In the genomic region with DNA sequence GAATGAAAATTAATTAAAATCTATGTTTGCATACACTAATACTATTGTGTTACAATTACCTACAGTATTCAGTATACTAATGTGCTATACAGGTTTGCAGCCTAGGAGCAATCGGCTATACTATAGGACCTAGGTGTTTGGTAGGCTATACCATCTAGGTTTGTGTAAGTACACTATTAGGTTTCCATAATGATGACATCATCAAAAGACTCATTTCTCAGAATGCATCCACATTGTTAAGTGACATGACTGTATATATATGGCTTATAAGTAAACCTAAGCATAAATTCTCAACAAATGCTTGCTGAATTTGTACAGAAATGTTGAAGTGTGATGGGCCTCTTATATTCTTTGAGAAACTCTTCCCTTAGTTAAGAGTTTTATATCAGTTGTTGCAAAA, we compare ENCODE assay signal across 24 cellular contexts.
DNase-seq lines count a peak whose midpoint lies in the region; ATAC-seq, FAIRE-seq and TF ChIP-seq lines count a peak whose summit lies in the region.
"Had no signal": no experiment of that assay in that cellular context is flagged by ENCODE, and none has a peak within 500 bp of the region (broad histone marks: within the 10 kb centered on the region; RNA-seq: fewer than 3 reads in every experiment).

No MANE protein-coding gene starts in this region.

- no peaks in the 10 kb centered on the region for H3K4me1 ChIP-seq in HepG2 (ENCODE audit: insufficient read depth, low read length)
- H3K4me1 ChIP-seq in right lobe of liver = no peaks in the 10 kb centered on the region
- H3K4me1 ChIP-seq in IMR-90 (ENCODE audit: control insufficient read depth, insufficient read depth, low read length) = no peaks in the 10 kb centered on the region
- H3K4me1 ChIP-seq in K562 (replicated peaks in 1 of 2; ENCODE audit: control insufficient read depth in 2 of 2, insufficient read depth in 2 of 2, low read length in 2 of 2) = no peaks in the 10 kb centered on the region
- H3K4me1 ChIP-seq: BE2C, BLaER1 had no signal

- POLR2A ChIA-PET in HepG2 (lab: Yijun Ruan, JAX) = no interaction called here
- POLR2A ChIA-PET in IMR-90 (lab: Charles Lee; ENCODE audit: unreplicated experiment) = no interaction called here
- POLR2A ChIA-PET in K562 (lab: Yijun Ruan, JAX) = no interaction called here

- no peak overlapping the region for H2BK5ac ChIP-seq in IMR-90 (ENCODE audit: low read depth, low read length, poor library complexity, severe bottlenecking)

- TF ChIP-seq CTCF in HepG2 (CRISPR knock-in tag; IDR thresholded peaks at IDR 0.05) (no peak), right lobe of liver (IDR thresholded peaks at IDR 0.05) (no peak), IMR-90 (conservative IDR thresholded peaks at IDR 0.05; ENCODE audit: low read depth, low read length) (no peak), K562 (IDR thresholded peaks at IDR 0.05 in 2 of 3, conservative IDR thresholded peaks at IDR 0.05 in 1 of 3; ENCODE audit: insufficient read depth in 2 of 3, low read depth in 1 of 3, low read length in 3 of 3) (no peak)

- no peak overlapping the region for H4K91ac ChIP-seq in IMR-90 (ENCODE audit: insufficient read depth, low read depth, low read length)

- H4K5ac ChIP-seq in IMR-90 (ENCODE audit: low read depth, low read length) = no peak overlapping the region

- H2AFZ ChIP-seq in HepG2 (ENCODE audit: low read length) (no peak overlapping the region), IMR-90 (replicated peaks; ENCODE audit: low read length, poor library complexity) (no peak overlapping the region), K562 (ENCODE audit: low read depth, low read length) (no peak overlapping the region)

- H3K4me2 ChIP-seq in HepG2 (ENCODE audit: low read depth, low read length) (no peak overlapping the region), IMR-90 (ENCODE audit: low read depth, low read length) (no peak overlapping the region), K562 (ENCODE audit: insufficient read depth, low read length) (no peak overlapping the region)
- H3K4me2 ChIP-seq: BLaER1 had no signal

- H3K56ac ChIP-seq in IMR-90 (ENCODE audit: extremely low read depth, insufficient read depth, low read length) = no peak overlapping the region

- intact Hi-C loops in HepG2 (cut with micrococcal nuclease; ENCODE audit: unreplicated experiment) = no loop called here
- intact Hi-C loops in right lobe of liver (cut with DNase I) = no loop called here
- intact Hi-C loops in IMR-90 (cut with micrococcal nuclease) = no loop called here
- intact Hi-C loops in K562 (cut with micrococcal nuclease) = no loop called here

- no peak overlapping the region for H3K23ac ChIP-seq in IMR-90 (ENCODE audit: low read depth, low read length)

- no peak overlapping the region for H2AK5ac ChIP-seq in IMR-90 (ENCODE audit: low read depth, low read length)

- H3K4me3 ChIP-seq in HepG2 (replicated peaks in 1 of 3; ENCODE audit: insufficient read depth in 1 of 3, low read depth in 2 of 3, low read length in 3 of 3) = no peak overlapping the region
- H3K4me3 ChIP-seq in right lobe of liver = no peak overlapping the region
- no peak overlapping the region for H3K4me3 ChIP-seq in IMR-90 (ENCODE audit: insufficient read depth, low read depth, low read length)
- no peak overlapping the region for H3K4me3 ChIP-seq in K562
- no peak overlapping the region for H3K4me3 ChIP-seq in H7 (ENCODE audit: insufficient read depth, low read depth, low read length)
- H3K4me3 ChIP-seq: BLaER1 had no signal

- H3K36me3 ChIP-seq in HepG2 (replicated peaks in 1 of 2; ENCODE audit: control insufficient read depth in 1 of 2, insufficient read depth in 2 of 2, low read length in 2 of 2) = no peaks in the 10 kb centered on the region
- no peaks in the 10 kb centered on the region for H3K36me3 ChIP-seq in right lobe of liver
- H3K36me3 ChIP-seq in IMR-90 (ENCODE audit: control insufficient read depth, insufficient read depth, low read length) = no peaks in the 10 kb centered on the region
- no peaks in the 10 kb centered on the region for H3K36me3 ChIP-seq in K562 (ENCODE audit: control insufficient read depth, insufficient read depth, low read length)
- no peaks in the 10 kb centered on the region for H3K36me3 ChIP-seq in H7 (replicated peaks; ENCODE audit: control insufficient read depth, insufficient read depth, low read length)
- H3K36me3 ChIP-seq: BE2C, BLaER1 had no signal

- H2AK9ac ChIP-seq in IMR-90 (replicated peaks; ENCODE audit: low read depth, low read length, poor library complexity) = no peak overlapping the region

- dilution Hi-C loops in IMR-90 (cut with HindIII; ENCODE audit: low sequenced_read_pairs, unreplicated experiment) = no loop called here

- peaks cover 53% of the 10 kb centered on the region for H3K9me3 ChIP-seq in HepG2 (ENCODE audit: low read length)
- no peaks in the 10 kb centered on the region for H3K9me3 ChIP-seq in right lobe of liver
- H3K9me3 ChIP-seq in IMR-90 (ENCODE audit: control insufficient read depth, insufficient read depth, low read length) = peaks cover 7% of the 10 kb centered on the region
- H3K9me3 ChIP-seq in K562 (replicated peaks; ENCODE audit: control insufficient read depth, insufficient read depth, low read depth, low read length) = peaks cover 4% of the 10 kb centered on the region; the same call in 1 of the 2 replicates
- H3K9me3 ChIP-seq: BE2C had no signal

- H2BK20ac ChIP-seq in IMR-90 (ENCODE audit: low read depth, low read length) = no peak overlapping the region

- H4K20me1 ChIP-seq in HepG2 (ENCODE audit: insufficient read depth, low read length) (no peaks in the 10 kb centered on the region), IMR-90 (ENCODE audit: insufficient read depth, low read length) (no peaks in the 10 kb centered on the region), K562 (replicated peaks; ENCODE audit: control insufficient read depth, insufficient read depth, low read length) (no peaks in the 10 kb centered on the region)
- H4K20me1 ChIP-seq: BLaER1 had no signal

- TF ChIP-seq POLR2A in HepG2 (IDR thresholded peaks at IDR 0.05; ENCODE audit: insufficient read depth in 1 of 2, low read depth in 2 of 2, low read length in 2 of 2) (no peak), right lobe of liver (IDR thresholded peaks at IDR 0.05) (no peak), IMR-90 (IDR thresholded peaks at IDR 0.05; ENCODE audit: low read depth, low read length) (no peak), K562 (conservative IDR thresholded peaks at IDR 0.05) (no peak)

- no peak overlapping the region for H3K4ac ChIP-seq in IMR-90 (ENCODE audit: low read depth, low read length)

- DNase-seq in HepG2 (ENCODE audit: low spot score) = no peak
- DNase-seq in right lobe of liver = no peak
- DNase-seq in IMR-90 = no peak
- no peak for DNase-seq in K562 (ENCODE audit: extremely low read depth in 1 of 4, low spot score in 3 of 4)
- no peak for DNase-seq in H7
- no peak for DNase-seq in activated CD8-positive, alpha-beta memory T cell treated with anti-CD3 and anti-CD28 coated beads for 24 hours
- DNase-seq: ACHN; BE2C; C1 segment of cervical spinal cord; CD4-positive, alpha-beta memory T cell; CD4-positive, CD25-positive, alpha-beta regulatory T cell; CD8-positive, alpha-beta memory T cell; COR-L47; DMS 273 treated with DMSO at 0.1 percent for 48 hours; DMS153; DMS53; DMS79; DND-41; EL; GDM1 had no signal

- no peak overlapping the region for H2BK120ac ChIP-seq in IMR-90 (ENCODE audit: low read depth, low read length)

- H3K27me3 ChIP-seq in HepG2 (ENCODE audit: control insufficient read depth in 1 of 2, insufficient read depth in 2 of 2, low read length in 2 of 2) (no peaks in the 10 kb centered on the region), right lobe of liver (no peaks in the 10 kb centered on the region), IMR-90 (ENCODE audit: control insufficient read depth, insufficient read depth, low read length) (no peaks in the 10 kb centered on the region), K562 (ENCODE audit: control insufficient read depth in 2 of 2, insufficient read depth in 2 of 2, low read length in 2 of 2) (no peaks in the 10 kb centered on the region), H7 (ENCODE audit: control insufficient read depth, insufficient read depth, low read length) (no peaks in the 10 kb centered on the region)
- H3K27me3 ChIP-seq: BE2C, BLaER1 had no signal

- no peaks in the 10 kb centered on the region for H3K79me1 ChIP-seq in IMR-90 (ENCODE audit: low read depth in 1 of 2, low read length in 2 of 2)

- BruUV-seq in HepG2 (replicated peaks; lab: Mats Ljungman, UMichigan) (no TSS peak), IMR-90 (replicated peaks; lab: Mats Ljungman, UMichigan) (no TSS peak), K562 (replicated peaks; lab: Mats Ljungman, UMichigan) (no TSS peak)

- no peak overlapping the region for H3K27ac ChIP-seq in HepG2 (ENCODE audit: extremely low read length, insufficient read depth, low read length)
- H3K27ac ChIP-seq in right lobe of liver = no peak overlapping the region
- no peak overlapping the region for H3K27ac ChIP-seq in IMR-90 (ENCODE audit: insufficient read depth, low read length)
- H3K27ac ChIP-seq in K562 (ENCODE audit: extremely low read depth, low read depth, low read length) = no peak overlapping the region
- H3K27ac ChIP-seq: 22Rv1, BLaER1 had no signal

- no peak overlapping the region for H4K8ac ChIP-seq in IMR-90 (ENCODE audit: low read depth in 2 of 2, low read length in 2 of 2)

- TF ChIP-seq RAD21 in HepG2 (CRISPR knock-in tag; IDR thresholded peaks at IDR 0.05) (no peak), IMR-90 (IDR thresholded peaks at IDR 0.05; ENCODE audit: low read length) (no peak), K562 (CRISPR knock-in tag; conservative IDR thresholded peaks at IDR 0.05 in 1 of 2, IDR thresholded peaks at IDR 0.05 in 1 of 2) (no peak)

- H3K18ac ChIP-seq in IMR-90 (ENCODE audit: low read depth, low read length) = no peak overlapping the region

- H3K9ac ChIP-seq in HepG2 (ENCODE audit: insufficient read depth, low read depth, low read length) = no peak overlapping the region
- H3K9ac ChIP-seq in IMR-90 (ENCODE audit: low read depth, low read length) = no peak overlapping the region
- H3K9ac ChIP-seq in K562 (ENCODE audit: insufficient read depth in 1 of 2, low read depth in 2 of 2, low read length in 2 of 2) = no peak overlapping the region
- H3K9ac ChIP-seq: BLaER1 had no signal

- WGBS in HepG2 (ENCODE audit: low lambda C conversion rate) = 0% methylated on average over 1 of the region's 1 CpG
- 38% methylated on average over 1 of the region's 1 CpG for WGBS in right lobe of liver (ENCODE audit: insufficient coverage, low coverage, low lambda C conversion rate, missing lambda C conversion rate)
- no CpG with 5 or more reads among the region's 1 CpG for WGBS in IMR-90 (ENCODE audit: extremely low coverage in 2 of 2, insufficient read length in 1 of 2), 2 experiments
- 0% methylated on average over 1 of the region's 1 CpG for WGBS in K562 (ENCODE audit: insufficient coverage, low coverage, missing lambda C conversion rate)

- H3K79me2 ChIP-seq in HepG2 (ENCODE audit: insufficient read depth, low read length) (no peaks in the 10 kb centered on the region), K562 (ENCODE audit: control insufficient read depth, insufficient read depth, low read length) (no peaks in the 10 kb centered on the region)

- H3K9me1 ChIP-seq in IMR-90 (ENCODE audit: insufficient read depth, low read length) (no peaks in the 10 kb centered on the region), K562 (ENCODE audit: control insufficient read depth, insufficient read depth, low read length) (no peaks in the 10 kb centered on the region)

- no peak overlapping the region for H2BK15ac ChIP-seq in IMR-90 (ENCODE audit: low read depth, low read length)

- CTCF ChIA-PET in HepG2 (lab: Yijun Ruan, JAX; ENCODE audit: low intra/inter-chr PET ratio, low total read pairs) (no interaction called here), IMR-90 (lab: Yijun Ruan, JAX) (no interaction called here), K562 (lab: Yijun Ruan, JAX; ENCODE audit: low intra/inter-chr PET ratio) (no interaction called here)

- FAIRE-seq in HepG2 (lab: Jason Lieb, UNC) = no peak
- FAIRE-seq in K562 (lab: Jason Lieb, UNC) = no peak
- FAIRE-seq: GM12891, GM19239 had no signal

- no peak overlapping the region for H3K14ac ChIP-seq in IMR-90 (replicated peaks; ENCODE audit: low read depth, low read length)

- in situ Hi-C loops in HepG2 (cut with HindIII; ENCODE audit: extremely low pct_ligation_motif_present, low pct_unique_long_range_greater_than_20kb) = no loop called here
- in situ Hi-C loops in IMR-90 (cut with MboI; ENCODE audit: low sequenced_read_pairs) = no loop called here
- in situ Hi-C loops in K562 (cut with MboI) = no loop called here

- ATAC-seq in HepG2 (no peak), right lobe of liver (no peak), IMR-90 (ENCODE audit: low read depth) (no peak), K562 (no peak)

- TF ChIP-seq EP300 in HepG2 (IDR thresholded peaks at IDR 0.05; ENCODE audit: low read depth in 2 of 2, low read length in 2 of 2) (no peak), HepG2 (CRISPR knock-in tag; IDR thresholded peaks at IDR 0.05; ENCODE audit: borderline replicate concordance) (no peak), K562 (IDR thresholded peaks at IDR 0.05; ENCODE audit: low read length) (no peak)

Comparison
In these comparisons a context has a peak if more than half of its experiments do, and no peak if none do; other contexts are left out.
1. Of the 241 proteins assayed by ChIP-seq in both HepG2 and K562: peak only in HepG2: MAFF and MAFK; only in K562: JUNB; in both: none; in neither: 235; mixed calls (peak in some experiments, not most) for 3.